11 cellular contexts compared by ENCODE assay signal in the genomic region with DNA sequence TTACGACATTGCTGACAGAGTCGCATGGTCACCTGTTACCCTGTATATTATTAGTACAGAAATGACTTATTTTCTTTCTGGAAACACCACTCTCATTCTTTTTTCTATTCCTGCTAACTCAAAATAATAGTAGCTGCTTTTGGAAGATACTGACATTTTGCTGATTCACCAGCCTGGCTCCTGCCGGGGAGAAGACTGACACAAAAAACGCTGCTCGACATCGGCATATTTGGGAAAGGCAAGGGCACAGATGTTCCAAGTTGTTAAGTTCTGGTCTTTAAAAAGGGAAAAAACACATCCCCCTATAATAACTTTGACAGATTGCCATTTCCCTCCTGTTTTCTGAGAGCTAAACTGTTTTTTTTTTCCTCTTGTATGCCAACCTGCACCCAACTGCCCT.
"Had no signal": no experiment of that assay in that cellular context is flagged by ENCODE, and none has a peak within 500 bp of the region (broad histone marks: within the 10 kb centered on the region; RNA-seq: fewer than 3 reads in every experiment).

No MANE protein-coding gene starts in this region.

- DNase-seq: effector memory CD8-positive, alpha-beta T cell; gastrocnemius medialis; kidney glomerular epithelial cell; mesendoderm; naive thymus-derived CD8-positive, alpha-beta T cell; small intestine; stimulated activated CD4-positive, alpha-beta T cell treated with anti-CD3 and anti-CD28 coated beads, Interleukin-2, amount 100 ng/mL, for 48 hours; stimulated activated naive CD8-positive, alpha-beta T cell treated with anti-CD3 and anti-CD28 coated beads, Interleukin-15, Interleukin-2, amounts not matched to agents 100 U/mL and 50 U/mL, for 24 hours; tibial artery; upper lobe of right lung had no signal

- H3K27ac ChIP-seq: epithelial cell of prostate, gastrocnemius medialis, tibial artery, upper lobe of right lung had no signal
